In genomic region chr5:154862766-154863165, GRCh38 we compare ENCODE assay signal across 16 cellular contexts. TPM values are rescaled to one million over a fixed set of nuclear protein-coding genes. Genes with fewer than 3 reads are reported as not detected.
A peak's percentile ranks its signal among the peaks of the same experiment; 100 is the strongest.
DNase-seq lines count a peak whose midpoint lies in the region; ATAC-seq and TF ChIP-seq lines count a peak whose summit lies in the region.
"Had no signal": no experiment of that assay in that cellular context is flagged by ENCODE, and none has a peak within 500 bp of the region (broad histone marks: within the 10 kb centered on the region; RNA-seq: fewer than 3 reads in every experiment).

No MANE protein-coding gene starts in this region.

- H3K27me3 ChIP-seq in upper lobe of right lung, result no peaks in the 10 kb centered on the region

- DNase-seq in stimulated activated naive CD8-positive, alpha-beta T cell treated with anti-CD3 and anti-CD28 coated beads, Interleukin-15, Interleukin-2, amounts not matched to agents 100 U/mL and 50 U/mL, for 24 hours, result no peak
- DNase-seq in T-helper 17 cell (no peak), upper lobe of right lung (no peak), NCI-H69 (lab: John Stamatoyannopoulos, UW) (no peak)
- DNase-seq: activated gamma-delta T cell; AML-193; NCI-H2029 treated with DMSO at 0.1 percent for 48 hours; NCI-H82; retina; stimulated activated CD4-positive, alpha-beta T cell treated with anti-CD3 and anti-CD28 coated beads, Interleukin-4, amount 100 ng/mL, for 24 hours had no signal

- peaks cover 74% of the 10 kb centered on the region for H3K4me1 Mint-ChIP-seq in stimulated activated naive CD8-positive, alpha-beta T cell treated with anti-CD3 and anti-CD28 coated beads, Interleukin-15, Interleukin-2, amounts not matched to agents 100 ng/mL and 50 ng/mL, for 24 hours (ENCODE audit: low read depth)
- peaks cover 47% of the 10 kb centered on the region for H3K4me1 Mint-ChIP-seq in T-helper 17 cell
- peaks cover 41% of the 10 kb centered on the region for H3K4me1 Mint-ChIP-seq in dendritic cell treated with granulocyte-macrophage colony-stimulating factor and Interleukin-4, amounts not matched to agents 40 ng/mL and 50 ng/mL, for 4 days (ENCODE audit: low read depth)

- peaks cover 45% of the 10 kb centered on the region for H3K4me1 ChIP-seq in upper lobe of right lung

- peak overlapping the region; percentile 15 for H3K4me3 Mint-ChIP-seq in stimulated activated naive CD8-positive, alpha-beta T cell treated with anti-CD3 and anti-CD28 coated beads, Interleukin-15, Interleukin-2, amounts not matched to agents 100 ng/mL and 50 ng/mL, for 24 hours
- peak overlapping the region; percentile 73 for H3K4me3 Mint-ChIP-seq in T-helper 17 cell
- H3K4me3 Mint-ChIP-seq in dendritic cell treated with granulocyte-macrophage colony-stimulating factor and Interleukin-4, amounts not matched to agents 40 ng/mL and 50 ng/mL, for 4 days, result peak overlapping the region; percentile 13

- ATAC-seq in stimulated activated naive CD8-positive, alpha-beta T cell treated with anti-CD3 and anti-CD28 coated beads, Interleukin-15, Interleukin-2, amounts not matched to agents 100 U/mL and 50 U/mL, for 24 hours, result no peak
- ATAC-seq in T-helper 17 cell (no peak), upper lobe of right lung (no peak), GM21447 (IDR thresholded peaks at IDR 0.05; ENCODE audit: unreplicated experiment) (no peak), GM18502 (IDR thresholded peaks at IDR 0.05; ENCODE audit: poor library complexity, unreplicated experiment) (no peak)
- ATAC-seq: activated CD4-positive, CD25-positive, alpha-beta regulatory T cell treated with anti-CD3 and anti-CD28 coated beads, Interleukin-2, amount 50 U/mL, for 24 hours had no signal

- H3K27me3 Mint-ChIP-seq in stimulated activated naive CD8-positive, alpha-beta T cell treated with anti-CD3 and anti-CD28 coated beads, Interleukin-15, Interleukin-2, amounts not matched to agents 100 ng/mL and 50 ng/mL, for 24 hours, result no peaks in the 10 kb centered on the region
- H3K27me3 Mint-ChIP-seq in T-helper 17 cell, result no peaks in the 10 kb centered on the region
- no peaks in the 10 kb centered on the region for H3K27me3 Mint-ChIP-seq in dendritic cell treated with granulocyte-macrophage colony-stimulating factor and Interleukin-4, amounts not matched to agents 40 ng/mL and 50 ng/mL, for 4 days

- TF ChIP-seq CTCF in upper lobe of right lung (IDR thresholded peaks at IDR 0.05), result no peak

- H3K27ac Mint-ChIP-seq in stimulated activated naive CD8-positive, alpha-beta T cell treated with anti-CD3 and anti-CD28 coated beads, Interleukin-15, Interleukin-2, amounts not matched to agents 100 ng/mL and 50 ng/mL, for 24 hours, result peak overlapping the region; percentile 65
- peak overlapping the region; percentile 81 for H3K27ac Mint-ChIP-seq in T-helper 17 cell
- H3K27ac Mint-ChIP-seq in dendritic cell treated with granulocyte-macrophage colony-stimulating factor and Interleukin-4, amounts not matched to agents 40 ng/mL and 50 ng/mL, for 4 days, result peak overlapping the region; percentile 48

- peak overlapping the region; percentile 13 for H3K4me3 ChIP-seq in upper lobe of right lung
- H3K4me3 ChIP-seq: SK-N-MC had no signal

- H3K9me3 ChIP-seq in T-helper 17 cell (ENCODE audit: control insufficient read depth, low read length, poor library complexity, severe bottlenecking) (no peaks in the 10 kb centered on the region), upper lobe of right lung (no peaks in the 10 kb centered on the region)

- H3K27ac ChIP-seq in upper lobe of right lung, result peak overlapping the region; percentile 18

- peaks cover 52% of the 10 kb centered on the region for H3K36me3 ChIP-seq in upper lobe of right lung

- H3K9me3 Mint-ChIP-seq in stimulated activated naive CD8-positive, alpha-beta T cell treated with anti-CD3 and anti-CD28 coated beads, Interleukin-15, Interleukin-2, amounts not matched to agents 100 ng/mL and 50 ng/mL, for 24 hours, result no peaks in the 10 kb centered on the region
- no peaks in the 10 kb centered on the region for H3K9me3 Mint-ChIP-seq in dendritic cell treated with granulocyte-macrophage colony-stimulating factor and Interleukin-4, amounts not matched to agents 40 ng/mL and 50 ng/mL, for 4 days

- peaks cover 52% of the 10 kb centered on the region for H3K36me3 Mint-ChIP-seq in stimulated activated naive CD8-positive, alpha-beta T cell treated with anti-CD3 and anti-CD28 coated beads, Interleukin-15, Interleukin-2, amounts not matched to agents 100 ng/mL and 50 ng/mL, for 24 hours (ENCODE audit: low read depth)
- peaks cover 11% of the 10 kb centered on the region for H3K36me3 Mint-ChIP-seq in T-helper 17 cell (ENCODE audit: low read depth)
- H3K36me3 Mint-ChIP-seq in dendritic cell treated with granulocyte-macrophage colony-stimulating factor and Interleukin-4, amounts not matched to agents 40 ng/mL and 50 ng/mL, for 4 days (ENCODE audit: low read depth), result peaks cover 82% of the 10 kb centered on the region

- intact Hi-C loops in dendritic cell treated with granulocyte-macrophage colony-stimulating factor and Interleukin-4, amounts not matched to agents 40 ng/mL and 50 ng/mL, for 4 days (cut with micrococcal nuclease), result no loop called here
- intact Hi-C loops in upper lobe of right lung (cut with DNase I), result no loop called here

RNA-seq across cellular contexts. Expression of gene CNOT8, which starts 4.3 kb away (rescaled TPM):
- 100 to 1,000 TPM; 109 to 111 TPM for total RNA-seq in T-helper 17 cell
- total RNA-seq in upper lobe of right lung, result 101 TPM

RNA-seq across cellular contexts. Expression of gene FAXDC2, which starts 12.4 kb away (rescaled TPM):
- 10 to 100 TPM in 1 of 2 donors, 1 to 10 TPM in 1; 1.1 to 36.8 TPM for total RNA-seq in T-helper 17 cell
- 79.0 TPM for total RNA-seq in upper lobe of right lung

Comparison
In these comparisons a context has a peak if more than half of its experiments do, and no peak if none do; other contexts are left out.
1. H3K4me3 Mint-ChIP-seq: peak in every context shown above with its lines; median percentile 73 in T-helper 17 cell; 15 in stimulated activated naive CD8-positive, alpha-beta T cell treated with anti-CD3 and anti-CD28 coated beads, Interleukin-15, Interleukin-2, amounts not matched to agents 100 ng/mL and 50 ng/mL, for 24 hours; 13 in dendritic cell treated with granulocyte-macrophage colony-stimulating factor and Interleukin-4, amounts not matched to agents 40 ng/mL and 50 ng/mL, for 4 days.